11 cellular contexts compared by ENCODE assay signal in the genomic region with DNA sequence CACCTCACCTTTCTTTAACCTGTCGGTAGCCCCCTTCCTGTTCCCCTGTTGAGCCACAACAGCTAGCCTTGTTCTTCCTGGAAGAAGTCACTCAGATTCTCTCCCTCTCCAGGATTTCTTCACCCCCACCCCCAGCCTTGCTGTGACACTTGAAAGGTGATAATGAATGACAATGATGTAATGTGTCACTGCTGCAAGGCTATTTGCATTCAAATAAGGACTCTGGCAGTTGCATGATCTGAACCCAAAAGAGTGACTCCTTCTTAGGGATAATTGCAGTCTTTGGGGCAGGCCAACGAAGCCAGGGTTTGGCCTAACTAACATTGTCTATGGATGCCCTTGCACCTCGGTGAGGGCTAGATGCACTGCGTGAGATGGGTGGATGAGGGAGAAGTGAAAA.
DNase-seq lines count a peak whose midpoint lies in the region; ATAC-seq and TF ChIP-seq lines count a peak whose summit lies in the region.
"Had no signal": no experiment of that assay in that cellular context is flagged by ENCODE, and none has a peak within 500 bp of the region (broad histone marks: within the 10 kb centered on the region; RNA-seq: fewer than 3 reads in every experiment).

No MANE protein-coding gene starts in this region.

- no peaks in the 10 kb centered on the region for H3K36me3 Mint-ChIP-seq in GM23338 (ENCODE audit: low read depth)
- H3K36me3 Mint-ChIP-seq in neural progenitor cell, result no peaks in the 10 kb centered on the region

- H3K9ac ChIP-seq in HUES6 (ENCODE audit: low read length) (peak overlapping the region; percentile 42), neural progenitor cell (no peak overlapping the region)

- H3K4me1 Mint-ChIP-seq in GM23338, result peaks cover 29% of the 10 kb centered on the region
- H3K4me1 Mint-ChIP-seq in neural progenitor cell, result peaks cover 20% of the 10 kb centered on the region

- TF ChIP-seq CTCF in GM23338 (conservative IDR thresholded peaks at IDR 0.05; ENCODE audit: low read depth in 2 of 2) (no peak), neural progenitor cell (IDR thresholded peaks at IDR 0.05) (no peak)

- peak overlapping the region; percentile 40 for H3K4me3 Mint-ChIP-seq in GM23338
- no peak overlapping the region for H3K4me3 Mint-ChIP-seq in neural progenitor cell

- no CpG with 5 or more reads among the region's 4 CpGs for WGBS in iPS DF 6.9 (ENCODE audit: insufficient coverage, insufficient read length)

- H3K27ac ChIP-seq in GM23338 (ENCODE audit: low read depth), result no peak overlapping the region
- peak overlapping the region; percentile 58; the same call in 1 of the 2 replicates for H3K27ac ChIP-seq in HUES6 (ENCODE audit: low read depth, low read length)
- no peak overlapping the region for H3K27ac ChIP-seq in iPS DF 6.9 (ENCODE audit: low read length)
- no peak overlapping the region for H3K27ac ChIP-seq in neural progenitor cell

- no peaks in the 10 kb centered on the region for H3K27me3 ChIP-seq in GM23338 (ENCODE audit: insufficient read depth)
- no peaks in the 10 kb centered on the region for H3K27me3 ChIP-seq in HUES6 (ENCODE audit: control insufficient read depth, insufficient read depth, low read length)
- H3K27me3 ChIP-seq in iPS DF 6.9 (ENCODE audit: control insufficient read depth, insufficient read depth, low read length), result no peaks in the 10 kb centered on the region
- no peaks in the 10 kb centered on the region for H3K27me3 ChIP-seq in neural progenitor cell

- H2AFZ ChIP-seq in GM23338 (no peak overlapping the region), neural progenitor cell (replicated peaks) (no peak overlapping the region)

- H3K27me3 Mint-ChIP-seq in GM23338 (ENCODE audit: insufficient read depth, low read depth, poor library complexity) (peaks cover 5% of the 10 kb centered on the region), neural progenitor cell (ENCODE audit: insufficient read depth, low read depth) (peaks cover 7% of the 10 kb centered on the region)

- H3K79me2 ChIP-seq in GM23338 (replicated peaks; ENCODE audit: insufficient read depth) (no peaks in the 10 kb centered on the region), neural progenitor cell (ENCODE audit: low read depth) (no peaks in the 10 kb centered on the region)

- H3K9me3 ChIP-seq in HUES6 (ENCODE audit: control insufficient read depth, insufficient read depth, low read depth, low read length) (no peaks in the 10 kb centered on the region), iPS DF 6.9 (ENCODE audit: control insufficient read depth, insufficient read depth, low read length) (no peaks in the 10 kb centered on the region), neural progenitor cell (ENCODE audit: low read depth) (no peaks in the 10 kb centered on the region)

- ATAC-seq in GM23338, result peak; percentile 80
- no peak for ATAC-seq in HG03354 (IDR thresholded peaks at IDR 0.05; ENCODE audit: poor library complexity, severe bottlenecking, unreplicated experiment)
- no peak for ATAC-seq in GM18511 (IDR thresholded peaks at IDR 0.05; ENCODE audit: unreplicated experiment)

- peak overlapping the region; percentile 17 for H3K4me3 ChIP-seq in GM23338
- peak overlapping the region; percentile 22 for H3K4me3 ChIP-seq in HUES6 (ENCODE audit: low read depth, low read length)
- no peak overlapping the region for H3K4me3 ChIP-seq in iPS DF 6.9 (ENCODE audit: low read length)
- no peak overlapping the region for H3K4me3 ChIP-seq in neural progenitor cell

- no peaks in the 10 kb centered on the region for H4K20me1 ChIP-seq in GM23338 (replicated peaks; ENCODE audit: insufficient read depth)
- no peaks in the 10 kb centered on the region for H4K20me1 ChIP-seq in neural progenitor cell (ENCODE audit: low read depth)

- peaks cover 27% of the 10 kb centered on the region for H3K4me1 ChIP-seq in GM23338 (ENCODE audit: insufficient read depth)
- peaks cover 34% of the 10 kb centered on the region for H3K4me1 ChIP-seq in HUES6 (ENCODE audit: control insufficient read depth, insufficient read depth, low read length)
- H3K4me1 ChIP-seq in iPS DF 6.9 (ENCODE audit: control insufficient read depth, insufficient read depth, low read length), result peaks cover 3% of the 10 kb centered on the region; the same call in 1 of the 2 replicates
- peaks cover 27% of the 10 kb centered on the region for H3K4me1 ChIP-seq in neural progenitor cell

- H3K9me3 Mint-ChIP-seq in GM23338 (no peaks in the 10 kb centered on the region), neural progenitor cell (no peaks in the 10 kb centered on the region)

- peak overlapping the region; percentile 67 for H3K27ac Mint-ChIP-seq in GM23338
- H3K27ac Mint-ChIP-seq in neural progenitor cell, result peak overlapping the region; percentile 10

- DNase-seq in GM23338 (ENCODE audit: low spot score) (peak; percentile 71), iPS DF 6.9 (ENCODE audit: low read depth, low spot score) (peak; percentile 61), neural progenitor cell (ENCODE audit: low spot score) (no peak), NCI-H774 (lab: John Stamatoyannopoulos, UW) (no peak)
- DNase-seq: C1 segment of cervical spinal cord, NCI-H1417 treated with DMSO at 0.1 percent for 48 hours, NCI-H187 treated with DMSO at 0.1 percent for 48 hours, NCI-H2227 treated with DMSO at 0.1 percent for 48 hours had no signal

- H3F3A ChIP-seq in GM23338 (replicated peaks; ENCODE audit: low read depth) (no peaks in the 10 kb centered on the region), neural progenitor cell (ENCODE audit: low read depth) (peaks cover 19% of the 10 kb centered on the region)

- no peaks in the 10 kb centered on the region for H3K36me3 ChIP-seq in GM23338 (ENCODE audit: insufficient read depth)
- no peaks in the 10 kb centered on the region for H3K36me3 ChIP-seq in HUES6 (ENCODE audit: control insufficient read depth, insufficient read depth, low read length)
- no peaks in the 10 kb centered on the region for H3K36me3 ChIP-seq in iPS DF 6.9 (ENCODE audit: control insufficient read depth, insufficient read depth, low read length)
- no peaks in the 10 kb centered on the region for H3K36me3 ChIP-seq in neural progenitor cell

- peak overlapping the region; percentile 60 for H3K4me2 ChIP-seq in GM23338
- H3K4me2 ChIP-seq in neural progenitor cell, result peak overlapping the region; percentile 52

- peaks cover 14% of the 10 kb centered on the region for H3K9me2 ChIP-seq in GM23338 (ENCODE audit: insufficient read depth)

TF ChIP-seq in GM23338, 12 proteins besides CTCF, POLR2A, EP300 and RAD21 (continues in another document):
- TF ChIP-seq, protein P1, sequence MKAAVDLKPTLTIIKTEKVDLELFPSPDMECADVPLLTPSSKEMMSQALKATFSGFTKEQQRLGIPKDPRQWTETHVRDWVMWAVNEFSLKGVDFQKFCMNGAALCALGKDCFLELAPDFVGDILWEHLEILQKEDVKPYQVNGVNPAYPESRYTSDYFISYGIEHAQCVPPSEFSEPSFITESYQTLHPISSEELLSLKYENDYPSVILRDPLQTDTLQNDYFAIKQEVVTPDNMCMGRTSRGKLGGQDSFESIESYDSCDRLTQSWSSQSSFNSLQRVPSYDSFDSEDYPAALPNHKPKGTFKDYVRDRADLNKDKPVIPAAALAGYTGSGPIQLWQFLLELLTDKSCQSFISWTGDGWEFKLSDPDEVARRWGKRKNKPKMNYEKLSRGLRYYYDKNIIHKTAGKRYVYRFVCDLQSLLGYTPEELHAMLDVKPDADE (IDR thresholded peaks at IDR 0.05), result no peak
- TF ChIP-seq ZNF331 (CRISPR knock-in tag; IDR thresholded peaks at IDR 0.05; ENCODE audit: low read depth), result no peak
- no peak for TF ChIP-seq JUNB (IDR thresholded peaks at IDR 0.05; ENCODE audit: unreplicated experiment)
- no peak for TF ChIP-seq ZNF114 (CRISPR knock-in tag; IDR thresholded peaks at IDR 0.05)
- no peak for TF ChIP-seq STAT1 (IDR thresholded peaks at IDR 0.05; ENCODE audit: unreplicated experiment)

Comparison
In these comparisons a context has a peak if more than half of its experiments do, and no peak if none do; other contexts are left out.
1. DNase-seq: peak in GM23338 (single experiment) and iPS DF 6.9 (single experiment); none in neural progenitor cell (single experiment) and NCI-H774 (single experiment).
2. H3K4me3 ChIP-seq: peak in GM23338 (single experiment) and HUES6 (single experiment); none in iPS DF 6.9 (single experiment) and neural progenitor cell (single experiment).